20 cellular contexts compared by ENCODE assay signal in the genomic region with DNA sequence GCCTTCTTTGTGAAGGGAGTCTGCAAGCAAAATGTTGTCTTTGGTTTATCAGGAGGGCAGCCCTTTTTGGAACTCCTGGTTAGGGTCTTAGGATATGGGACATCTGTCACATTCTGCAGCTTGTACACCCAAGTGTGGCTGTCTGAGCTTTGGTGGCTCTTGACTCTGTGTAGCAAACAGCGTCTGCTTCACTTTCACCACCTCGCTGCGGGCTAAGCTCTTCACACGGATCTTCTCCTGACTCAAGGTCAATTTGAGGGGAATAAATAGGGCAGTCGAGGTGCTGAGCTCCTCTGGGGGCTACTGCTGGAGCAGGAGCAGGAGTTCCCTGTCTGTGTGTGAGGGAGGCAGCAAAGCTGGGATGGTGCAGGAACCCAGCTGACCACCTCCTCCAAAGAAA. TPM values are rescaled to one million over a fixed set of nuclear protein-coding genes. Genes with fewer than 3 reads are reported as not detected.
DNase-seq lines count a peak whose midpoint lies in the region; ATAC-seq and TF ChIP-seq lines count a peak whose summit lies in the region.
"Had no signal": no experiment of that assay in that cellular context is flagged by ENCODE, and none has a peak within 500 bp of the region (broad histone marks: within the 10 kb centered on the region; RNA-seq: fewer than 3 reads in every experiment).

No MANE protein-coding gene starts in this region.

- H3K14ac ChIP-seq in IMR-90 (replicated peaks; ENCODE audit: low read depth, low read length): peak overlapping the region; percentile 82; the same call in 1 of the 2 replicates

- H2BK5ac ChIP-seq in IMR-90 (ENCODE audit: low read depth, low read length, poor library complexity, severe bottlenecking): no peak overlapping the region

- peak overlapping the region in 4 of 5 experiments; percentile 10 to 82 (median 39) for H3K27ac Mint-ChIP-seq in brain
- H3K27ac Mint-ChIP-seq: activated naive CD8-positive, alpha-beta T cell; CD8-positive, alpha-beta T cell had no signal

- no peaks in the 10 kb centered on the region for H4K20me1 ChIP-seq in BLaER1 treated with 17β-estradiol and CSF1 and Interleukin-3, amounts not matched to agents 10 nM and 100 nM
- peaks cover 80% of the 10 kb centered on the region for H4K20me1 ChIP-seq in IMR-90 (ENCODE audit: insufficient read depth, low read length)

- H4K8ac ChIP-seq in IMR-90 (ENCODE audit: low read depth in 2 of 2, low read length in 2 of 2): peak overlapping the region in 1 of 2 experiments; percentile 17; a peak in 2 of 4 replicates

- peak overlapping the region; percentile 17; the same call in 1 of the 2 replicates for H2BK20ac ChIP-seq in IMR-90 (ENCODE audit: low read depth, low read length)

- no peak overlapping the region for H2AK9ac ChIP-seq in IMR-90 (replicated peaks; ENCODE audit: low read depth, low read length, poor library complexity)

- CTCF ChIA-PET in IMR-90 (lab: Yijun Ruan, JAX): no interaction called here

- ATAC-seq in IMR-90 (ENCODE audit: low read depth): no peak
- ATAC-seq in left colon: no peak
- ATAC-seq: activated CD4-positive, CD25-positive, alpha-beta regulatory T cell treated with anti-CD3 and anti-CD28 coated beads, Interleukin-2, amount 50 U/mL, for 24 hours; CD8-positive, alpha-beta T cell; lower lobe of right lung had no signal

- TF ChIP-seq POLR2A in IMR-90 (IDR thresholded peaks at IDR 0.05; ENCODE audit: low read depth, low read length): no peak; the same call in 1 of the 2 replicates
- TF ChIP-seq POLR2A in adrenal gland (IDR thresholded peaks at IDR 0.05): no peak

- peaks cover 63% of the 10 kb centered on the region for H3K4me1 Mint-ChIP-seq in brain

- no peak overlapping the region for H3K18ac ChIP-seq in IMR-90 (ENCODE audit: low read depth, low read length)

- DNase-seq in IMR-90 (no peak), left colon (no peak), adrenal gland (no peak), hypothalamus (lab: John Stamatoyannopoulos, UW) (no peak)
- DNase-seq: CD8-positive, alpha-beta T cell; colonic mucosa; DMS79; lower lobe of right lung; MG63; NCI-H1436; NCI-H774; OCI-M1; retina had no signal

- no peak overlapping the region for H3K4me3 ChIP-seq in BLaER1 treated with 17β-estradiol and CSF1 and Interleukin-3, amounts not matched to agents 10 nM and 100 nM
- H3K4me3 ChIP-seq in IMR-90 (ENCODE audit: insufficient read depth, low read depth, low read length): no peak overlapping the region
- no peak overlapping the region for H3K4me3 ChIP-seq in rectal smooth muscle tissue (ENCODE audit: low read length)
- no peak overlapping the region for H3K4me3 ChIP-seq in adrenal gland
- H3K4me3 ChIP-seq: colonic mucosa, lower lobe of right lung, MG63, SJSA1, suprapubic skin had no signal

- peak overlapping the region in 8 of 11 experiments; percentile 2 to 92 (median 68); a peak in 14 of 22 replicates for H3K4me2 ChIP-seq in BLaER1 treated with 17β-estradiol and CSF1 and Interleukin-3, amounts not matched to agents 10 nM and 100 nM
- H3K4me2 ChIP-seq in IMR-90 (ENCODE audit: low read depth, low read length): no peak overlapping the region

- no CpG with 5 or more reads among the region's 5 CpGs for WGBS in IMR-90 (ENCODE audit: extremely low coverage in 2 of 2, insufficient read length in 1 of 2), 2 experiments
- 49 to 66% (median 61%) methylated on average over 5 of the region's 5 CpGs for WGBS in adrenal gland, 4 donors

- no peak overlapping the region for H3K56ac ChIP-seq in IMR-90 (ENCODE audit: extremely low read depth, insufficient read depth, low read length)

- peaks cover 7% of the 10 kb centered on the region for H3K27me3 Mint-ChIP-seq in brain
- H3K27me3 Mint-ChIP-seq: activated naive CD8-positive, alpha-beta T cell had no signal

- H3K9me3 Mint-ChIP-seq in brain: no peaks in the 10 kb centered on the region
- H3K9me3 Mint-ChIP-seq: CD8-positive, alpha-beta T cell had no signal

- peak overlapping the region; percentile 78; the same call in 1 of the 2 replicates for H2BK120ac ChIP-seq in IMR-90 (ENCODE audit: low read depth, low read length)

- H3K4ac ChIP-seq in IMR-90 (ENCODE audit: low read depth, low read length): peak overlapping the region; percentile 74

- peak overlapping the region; percentile 91; the same call in 1 of the 2 replicates for H2AK5ac ChIP-seq in IMR-90 (ENCODE audit: low read depth, low read length)

- peak overlapping the region; percentile 89; the same call in 1 of the 2 replicates for H3K23ac ChIP-seq in IMR-90 (ENCODE audit: low read depth, low read length)

- H3K79me1 ChIP-seq in IMR-90 (ENCODE audit: low read depth in 1 of 2, low read length in 2 of 2): peaks cover 19 to 91% of the 10 kb centered on the region in 2 experiments

- H3K36me3 ChIP-seq in BLaER1 treated with 17β-estradiol and CSF1 and Interleukin-3, amounts not matched to agents 10 nM and 100 nM: no peaks in the 10 kb centered on the region
- H3K36me3 ChIP-seq in IMR-90 (ENCODE audit: control insufficient read depth, insufficient read depth, low read length) (peaks cover 12% of the 10 kb centered on the region), rectal smooth muscle tissue (ENCODE audit: control insufficient read depth, insufficient read depth, low read length) (no peaks in the 10 kb centered on the region), adrenal gland (replicated peaks in 1 of 2) (no peaks in the 10 kb centered on the region)
- H3K36me3 ChIP-seq: colonic mucosa, suprapubic skin had no signal

- peak overlapping the region; percentile 5; the same call in 1 of the 2 replicates for H4K5ac ChIP-seq in IMR-90 (ENCODE audit: low read depth, low read length)

- dilution Hi-C loops in IMR-90 (cut with HindIII; ENCODE audit: low sequenced_read_pairs, unreplicated experiment): no loop called here

- H2BK15ac ChIP-seq in IMR-90 (ENCODE audit: low read depth, low read length): peak overlapping the region; percentile 92; the same call in 1 of the 3 replicates

- H3K36me3 Mint-ChIP-seq in brain: no peaks in the 10 kb centered on the region
- H3K36me3 Mint-ChIP-seq: activated naive CD8-positive, alpha-beta T cell; CD8-positive, alpha-beta T cell had no signal

- POLR2A ChIA-PET in IMR-90 (lab: Charles Lee; ENCODE audit: unreplicated experiment): no interaction called here

- H4K91ac ChIP-seq in IMR-90 (ENCODE audit: insufficient read depth, low read depth, low read length): peak overlapping the region; percentile 45; the same call in 1 of the 2 replicates

- in situ Hi-C loops in IMR-90 (cut with MboI; ENCODE audit: low sequenced_read_pairs): no loop called here

- H3K4me3 Mint-ChIP-seq in brain: no peak overlapping the region
- H3K4me3 Mint-ChIP-seq: activated naive CD8-positive, alpha-beta T cell; CD8-positive, alpha-beta T cell had no signal

- H3K9me1 ChIP-seq in IMR-90 (ENCODE audit: insufficient read depth, low read length): peaks cover 72% of the 10 kb centered on the region

- peak overlapping the region in 1 of 11 experiments; percentile 46; a peak in 1 of 22 replicates for H3K9ac ChIP-seq in BLaER1 treated with 17β-estradiol and CSF1 and Interleukin-3, amounts not matched to agents 10 nM and 100 nM
- H3K9ac ChIP-seq in IMR-90 (ENCODE audit: low read depth, low read length) (no peak overlapping the region), rectal smooth muscle tissue (ENCODE audit: low read length) (no peak overlapping the region)

- no peaks in the 10 kb centered on the region for H3K9me3 ChIP-seq in BLaER1 treated with 17β-estradiol and CSF1 and Interleukin-3, amounts not matched to agents 10 nM and 100 nM (replicated peaks in 1 of 11)
- H3K9me3 ChIP-seq in IMR-90 (ENCODE audit: control insufficient read depth, insufficient read depth, low read length) (no peaks in the 10 kb centered on the region), adrenal gland (replicated peaks in 1 of 3) (no peaks in the 10 kb centered on the region)
- H3K9me3 ChIP-seq: colonic mucosa, lower lobe of right lung, MG63, SJSA1, suprapubic skin had no signal

- BruUV-seq in IMR-90 (replicated peaks; lab: Mats Ljungman, UMichigan): no TSS peak

- intact Hi-C loops in IMR-90 (cut with micrococcal nuclease): no loop called here
- intact Hi-C loops in left colon (cut with DNase I, micrococcal nuclease): no loop called here
- intact Hi-C loops in adrenal gland (cut with DNase I): no loop called here

- no peak overlapping the region for H3K27ac ChIP-seq in BLaER1 treated with 17β-estradiol and CSF1 and Interleukin-3, amounts not matched to agents 10 nM and 100 nM
- H3K27ac ChIP-seq in IMR-90 (ENCODE audit: insufficient read depth, low read length) (peak overlapping the region; percentile 15), rectal smooth muscle tissue (ENCODE audit: low read depth, low read length) (peak overlapping the region; percentile 78), adrenal gland (peak overlapping the region in 1 of 5 donors; percentile 59)
- H3K27ac ChIP-seq: colonic mucosa, lower lobe of right lung, SJSA1, suprapubic skin had no signal

- no peak overlapping the region for H2AFZ ChIP-seq in IMR-90 (replicated peaks; ENCODE audit: low read length, poor library complexity)

- no peaks in the 10 kb centered on the region for H3K27me3 ChIP-seq in BLaER1 treated with 17β-estradiol and CSF1 and Interleukin-3, amounts not matched to agents 10 nM and 100 nM
- H3K27me3 ChIP-seq in IMR-90 (ENCODE audit: control insufficient read depth, insufficient read depth, low read length) (no peaks in the 10 kb centered on the region), rectal smooth muscle tissue (ENCODE audit: control insufficient read depth, insufficient read depth, low read length) (no peaks in the 10 kb centered on the region), adrenal gland (no peaks in the 10 kb centered on the region)
- H3K27me3 ChIP-seq: colonic mucosa, MG63, SJSA1, suprapubic skin had no signal

- TF ChIP-seq RAD21 in IMR-90 (IDR thresholded peaks at IDR 0.05; ENCODE audit: low read length): no peak

- peaks cover 54 to 87% (median 70%) of the 10 kb centered on the region in 10 experiments for H3K4me1 ChIP-seq in BLaER1 treated with 17β-estradiol and CSF1 and Interleukin-3, amounts not matched to agents 10 nM and 100 nM
- H3K4me1 ChIP-seq in IMR-90 (ENCODE audit: control insufficient read depth, insufficient read depth, low read length) (peaks cover 72% of the 10 kb centered on the region), rectal smooth muscle tissue (ENCODE audit: control insufficient read depth, insufficient read depth, low read length) (peaks cover 27% of the 10 kb centered on the region), adrenal gland (replicated peaks in 1 of 2) (peaks cover 0 to 28% of the 10 kb centered on the region in 2 donors)

- TF ChIP-seq CTCF in IMR-90 (conservative IDR thresholded peaks at IDR 0.05; ENCODE audit: low read depth, low read length) (no peak), brain (conservative IDR thresholded peaks at IDR 0.05) (no peak), adrenal gland (IDR thresholded peaks at IDR 0.05) (no peak)

RNA-seq across cellular contexts. Expression of a gene that starts 10.6 kb away (rescaled TPM):
- total RNA-seq in IMR-90 (2012; rRNA removed) (285 and 336 TPM in 2 replicates), left colon (100 to 1,000 TPM; 268 to 361 TPM), adrenal gland (10 to 100 TPM; 25.7 to 80.5 (median 46.6) TPM)
- polyA plus RNA-seq in IMR-90 (2012; rRNA removed) (141 and 170 TPM in 2 replicates), brain (ENCODE audit: insufficient read depth, low read depth, low replicate concordance) (62.9 TPM), adrenal gland (10 to 100 TPM in 2 of 3 donors, 1 to 10 TPM in 1; 8.7 to 18.2 (median 12.1) TPM)
- polyA plus RNA-seq in IMR-90 (2012; cell fraction: cytosol; rRNA removed): 63.9 and 84.9 TPM in 2 replicates
- polyA plus RNA-seq in IMR-90 (2012; cell fraction: nucleus; rRNA removed; ENCODE audit: low replicate concordance): 109 and 162 TPM in 2 replicates

Comparison
In these comparisons a context has a peak if more than half of its experiments do, and no peak if none do; other contexts are left out.
1. H3K27ac ChIP-seq: peak in IMR-90 (single experiment) and rectal smooth muscle tissue (single experiment); none in BLaER1 treated with 17β-estradiol and CSF1 and Interleukin-3, amounts not matched to agents 10 nM and 100 nM (0 of 11).